ENCODE assay signal across 1 cellular context in the genomic region with DNA sequence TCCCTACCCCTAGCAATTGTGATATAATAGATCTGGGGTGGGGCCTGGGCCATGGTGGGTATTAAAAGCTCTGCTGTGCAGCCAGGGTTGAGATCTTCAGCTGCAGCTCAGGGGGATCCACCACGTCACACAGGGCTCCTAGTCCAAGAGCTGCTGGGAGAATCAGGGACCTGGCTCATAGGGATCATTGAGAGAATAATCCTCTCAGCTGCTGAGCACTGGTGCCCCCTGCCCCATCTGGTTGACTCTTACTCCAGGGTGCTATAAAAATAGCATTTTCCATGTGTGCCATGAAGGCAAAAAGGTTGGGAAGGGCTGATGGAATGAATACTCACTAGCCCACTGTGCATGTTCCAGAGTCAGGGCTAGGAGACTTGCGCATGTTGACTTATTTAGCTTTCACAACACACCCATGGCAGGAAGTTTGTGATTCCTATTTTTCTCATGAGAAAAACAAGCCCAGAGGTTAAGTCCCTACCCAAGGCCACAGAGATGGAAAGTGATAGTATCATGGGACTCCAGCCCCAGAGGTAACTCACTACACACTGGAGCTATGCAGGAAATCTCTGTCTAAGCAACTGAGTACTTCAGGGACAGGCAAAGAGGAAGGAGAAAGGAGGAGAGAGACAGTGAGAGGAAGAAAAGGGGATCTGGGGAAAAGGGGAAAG.
TF ChIP-seq lines count a peak whose summit lies in the region.

No MANE protein-coding gene starts in this region.

TF ChIP-seq in HepG2, 621 proteins besides CTCF, POLR2A, EP300 and RAD21 (continued from another document and continues in another):
- TF ChIP-seq, protein P1, sequence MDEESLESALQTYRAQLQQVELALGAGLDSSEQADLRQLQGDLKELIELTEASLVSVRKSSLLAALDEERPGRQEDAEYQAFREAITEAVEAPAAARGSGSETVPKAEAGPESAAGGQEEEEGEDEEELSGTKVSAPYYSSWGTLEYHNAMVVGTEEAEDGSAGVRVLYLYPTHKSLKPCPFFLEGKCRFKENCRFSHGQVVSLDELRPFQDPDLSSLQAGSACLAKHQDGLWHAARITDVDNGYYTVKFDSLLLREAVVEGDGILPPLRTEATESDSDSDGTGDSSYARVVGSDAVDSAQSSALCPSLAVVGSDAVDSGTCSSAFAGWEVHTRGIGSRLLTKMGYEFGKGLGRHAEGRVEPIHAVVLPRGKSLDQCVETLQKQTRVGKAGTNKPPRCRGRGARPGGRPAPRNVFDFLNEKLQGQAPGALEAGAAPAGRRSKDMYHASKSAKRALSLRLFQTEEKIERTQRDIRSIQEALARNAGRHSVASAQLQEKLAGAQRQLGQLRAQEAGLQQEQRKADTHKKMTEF (CRISPR knock-in tag; IDR thresholded peaks at IDR 0.05): peak; percentile 47; the same call in 1 of the 2 replicates
- TF ChIP-seq HMG20B (CRISPR knock-in tag; conservative IDR thresholded peaks at IDR 0.05): no peak
- no peak for TF ChIP-seq SRSF1 (optimal IDR thresholded peaks at IDR 0.05; ENCODE audit: low read depth, low read length)
- TF ChIP-seq ZNF33B (CRISPR knock-in tag; IDR thresholded peaks at IDR 0.05): no peak
- TF ChIP-seq SOX5 (CRISPR knock-in tag; IDR thresholded peaks at IDR 0.05; ENCODE audit: borderline replicate concordance): peak; percentile 66; the same call in 1 of the 2 replicates
- no peak for TF ChIP-seq TSC22D2 (CRISPR knock-in tag; IDR thresholded peaks at IDR 0.05; ENCODE audit: borderline replicate concordance)
- TF ChIP-seq, protein P2, sequence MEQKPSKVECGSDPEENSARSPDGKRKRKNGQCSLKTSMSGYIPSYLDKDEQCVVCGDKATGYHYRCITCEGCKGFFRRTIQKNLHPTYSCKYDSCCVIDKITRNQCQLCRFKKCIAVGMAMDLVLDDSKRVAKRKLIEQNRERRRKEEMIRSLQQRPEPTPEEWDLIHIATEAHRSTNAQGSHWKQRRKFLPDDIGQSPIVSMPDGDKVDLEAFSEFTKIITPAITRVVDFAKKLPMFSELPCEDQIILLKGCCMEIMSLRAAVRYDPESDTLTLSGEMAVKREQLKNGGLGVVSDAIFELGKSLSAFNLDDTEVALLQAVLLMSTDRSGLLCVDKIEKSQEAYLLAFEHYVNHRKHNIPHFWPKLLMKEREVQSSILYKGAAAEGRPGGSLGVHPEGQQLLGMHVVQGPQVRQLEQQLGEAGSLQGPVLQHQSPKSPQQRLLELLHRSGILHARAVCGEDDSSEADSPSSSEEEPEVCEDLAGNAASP (CRISPR knock-in tag; IDR thresholded peaks at IDR 0.05; ENCODE audit: borderline replicate concordance): peak; percentile 78; the same call in 1 of the 2 replicates
- TF ChIP-seq ATF1 (CRISPR knock-in tag; IDR thresholded peaks at IDR 0.05): no peak
- TF ChIP-seq AHR (CRISPR knock-in tag; IDR thresholded peaks at IDR 0.05): no peak
- no peak for TF ChIP-seq RORA (CRISPR knock-in tag; IDR thresholded peaks at IDR 0.05)
- TF ChIP-seq PITX1 (CRISPR knock-in tag; IDR thresholded peaks at IDR 0.05): peak; percentile 63; the same call in 1 of the 2 replicates
- no peak for TF ChIP-seq CC2D1A (CRISPR knock-in tag; IDR thresholded peaks at IDR 0.05)
- no peak for TF ChIP-seq ZSCAN21 (CRISPR knock-in tag; IDR thresholded peaks at IDR 0.05; ENCODE audit: borderline replicate concordance)
- TF ChIP-seq, protein P3, sequence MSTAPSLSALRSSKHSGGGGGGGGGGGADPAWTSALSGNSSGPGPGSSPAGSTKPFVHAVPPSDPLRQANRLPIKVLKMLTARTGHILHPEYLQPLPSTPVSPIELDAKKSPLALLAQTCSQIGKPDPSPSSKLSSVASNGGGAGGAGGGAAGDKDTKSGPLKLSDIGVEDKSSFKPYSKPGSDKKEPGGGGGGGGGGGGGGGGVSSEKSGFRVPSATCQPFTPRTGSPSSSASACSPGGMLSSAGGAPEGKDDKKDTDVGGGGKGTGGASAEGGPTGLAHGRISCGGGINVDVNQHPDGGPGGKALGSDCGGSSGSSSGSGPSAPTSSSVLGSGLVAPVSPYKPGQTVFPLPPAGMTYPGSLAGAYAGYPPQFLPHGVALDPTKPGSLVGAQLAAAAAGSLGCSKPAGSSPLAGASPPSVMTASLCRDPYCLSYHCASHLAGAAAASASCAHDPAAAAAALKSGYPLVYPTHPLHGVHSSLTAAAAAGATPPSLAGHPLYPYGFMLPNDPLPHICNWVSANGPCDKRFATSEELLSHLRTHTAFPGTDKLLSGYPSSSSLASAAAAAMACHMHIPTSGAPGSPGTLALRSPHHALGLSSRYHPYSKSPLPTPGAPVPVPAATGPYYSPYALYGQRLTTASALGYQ (CRISPR knock-in tag; IDR thresholded peaks at IDR 0.05): no peak
- TF ChIP-seq ZNF747 (CRISPR knock-in tag; IDR thresholded peaks at IDR 0.05; ENCODE audit: borderline replicate concordance): 0 out of 2 replicates have a peak, but pooled peaks have one; percentile 40
- TF ChIP-seq ZNF543 (CRISPR knock-in tag; IDR thresholded peaks at IDR 0.05): no peak
- TF ChIP-seq, protein P4, sequence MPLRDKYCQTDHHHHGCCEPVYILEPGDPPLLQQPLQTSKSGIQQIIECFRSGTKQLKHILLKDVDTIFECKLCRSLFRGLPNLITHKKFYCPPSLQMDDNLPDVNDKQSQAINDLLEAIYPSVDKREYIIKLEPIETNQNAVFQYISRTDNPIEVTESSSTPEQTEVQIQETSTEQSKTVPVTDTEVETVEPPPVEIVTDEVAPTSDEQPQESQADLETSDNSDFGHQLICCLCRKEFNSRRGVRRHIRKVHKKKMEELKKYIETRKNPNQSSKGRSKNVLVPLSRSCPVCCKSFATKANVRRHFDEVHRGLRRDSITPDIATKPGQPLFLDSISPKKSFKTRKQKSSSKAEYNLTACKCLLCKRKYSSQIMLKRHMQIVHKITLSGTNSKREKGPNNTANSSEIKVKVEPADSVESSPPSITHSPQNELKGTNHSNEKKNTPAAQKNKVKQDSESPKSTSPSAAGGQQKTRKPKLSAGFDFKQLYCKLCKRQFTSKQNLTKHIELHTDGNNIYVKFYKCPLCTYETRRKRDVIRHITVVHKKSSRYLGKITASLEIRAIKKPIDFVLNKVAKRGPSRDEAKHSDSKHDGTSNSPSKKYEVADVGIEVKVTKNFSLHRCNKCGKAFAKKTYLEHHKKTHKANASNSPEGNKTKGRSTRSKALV (CRISPR knock-in tag; IDR thresholded peaks at IDR 0.05): no peak
- TF ChIP-seq JUNB (CRISPR knock-in tag; IDR thresholded peaks at IDR 0.05; ENCODE audit: borderline replicate concordance): no peak
- no peak for TF ChIP-seq ZNF451 (CRISPR knock-in tag; IDR thresholded peaks at IDR 0.05)
- no peak for TF ChIP-seq ZFY (CRISPR knock-in tag; IDR thresholded peaks at IDR 0.05)
- TF ChIP-seq ZNF331 (CRISPR knock-in tag; IDR thresholded peaks at IDR 0.05): no peak
- TF ChIP-seq, protein P5, sequence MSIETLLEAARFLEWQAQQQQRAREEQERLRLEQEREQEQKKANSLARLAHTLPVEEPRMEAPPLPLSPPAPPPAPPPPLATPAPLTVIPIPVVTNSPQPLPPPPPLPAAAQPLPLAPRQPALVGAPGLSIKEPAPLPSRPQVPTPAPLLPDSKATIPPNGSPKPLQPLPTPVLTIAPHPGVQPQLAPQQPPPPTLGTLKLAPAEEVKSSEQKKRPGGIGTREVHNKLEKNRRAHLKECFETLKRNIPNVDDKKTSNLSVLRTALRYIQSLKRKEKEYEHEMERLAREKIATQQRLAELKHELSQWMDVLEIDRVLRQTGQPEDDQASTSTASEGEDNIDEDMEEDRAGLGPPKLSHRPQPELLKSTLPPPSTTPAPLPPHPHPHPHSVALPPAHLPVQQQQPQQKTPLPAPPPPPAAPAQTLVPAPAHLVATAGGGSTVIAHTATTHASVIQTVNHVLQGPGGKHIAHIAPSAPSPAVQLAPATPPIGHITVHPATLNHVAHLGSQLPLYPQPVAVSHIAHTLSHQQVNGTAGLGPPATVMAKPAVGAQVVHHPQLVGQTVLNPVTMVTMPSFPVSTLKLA (IDR thresholded peaks at IDR 0.05): no peak
- no peak for TF ChIP-seq JARID2 (CRISPR knock-in tag; IDR thresholded peaks at IDR 0.05; ENCODE audit: insufficient replicate concordance)
- no peak for TF ChIP-seq ZNF124 (CRISPR knock-in tag; IDR thresholded peaks at IDR 0.05)
- no peak for TF ChIP-seq LCORL (IDR thresholded peaks at IDR 0.05)
- TF ChIP-seq LCORL (CRISPR knock-in tag; IDR thresholded peaks at IDR 0.05): 0 out of 2 replicates have a peak, but pooled peaks have one; percentile 30
- TF ChIP-seq NR2F6 (IDR thresholded peaks at IDR 0.05): no peak
- TF ChIP-seq NR2F6 (CRISPR knock-in tag; IDR thresholded peaks at IDR 0.05): peak; percentile 59
- TF ChIP-seq NFRKB (IDR thresholded peaks at IDR 0.05): no peak
- TF ChIP-seq ZNF589 (CRISPR knock-in tag; conservative IDR thresholded peaks at IDR 0.05): no peak
- TF ChIP-seq, protein P6, sequence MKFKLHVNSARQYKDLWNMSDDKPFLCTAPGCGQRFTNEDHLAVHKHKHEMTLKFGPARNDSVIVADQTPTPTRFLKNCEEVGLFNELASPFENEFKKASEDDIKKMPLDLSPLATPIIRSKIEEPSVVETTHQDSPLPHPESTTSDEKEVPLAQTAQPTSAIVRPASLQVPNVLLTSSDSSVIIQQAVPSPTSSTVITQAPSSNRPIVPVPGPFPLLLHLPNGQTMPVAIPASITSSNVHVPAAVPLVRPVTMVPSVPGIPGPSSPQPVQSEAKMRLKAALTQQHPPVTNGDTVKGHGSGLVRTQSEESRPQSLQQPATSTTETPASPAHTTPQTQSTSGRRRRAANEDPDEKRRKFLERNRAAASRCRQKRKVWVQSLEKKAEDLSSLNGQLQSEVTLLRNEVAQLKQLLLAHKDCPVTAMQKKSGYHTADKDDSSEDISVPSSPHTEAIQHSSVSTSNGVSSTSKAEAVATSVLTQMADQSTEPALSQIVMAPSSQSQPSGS (CRISPR knock-in tag; IDR thresholded peaks at IDR 0.05): no peak
- TF ChIP-seq, protein P7, sequence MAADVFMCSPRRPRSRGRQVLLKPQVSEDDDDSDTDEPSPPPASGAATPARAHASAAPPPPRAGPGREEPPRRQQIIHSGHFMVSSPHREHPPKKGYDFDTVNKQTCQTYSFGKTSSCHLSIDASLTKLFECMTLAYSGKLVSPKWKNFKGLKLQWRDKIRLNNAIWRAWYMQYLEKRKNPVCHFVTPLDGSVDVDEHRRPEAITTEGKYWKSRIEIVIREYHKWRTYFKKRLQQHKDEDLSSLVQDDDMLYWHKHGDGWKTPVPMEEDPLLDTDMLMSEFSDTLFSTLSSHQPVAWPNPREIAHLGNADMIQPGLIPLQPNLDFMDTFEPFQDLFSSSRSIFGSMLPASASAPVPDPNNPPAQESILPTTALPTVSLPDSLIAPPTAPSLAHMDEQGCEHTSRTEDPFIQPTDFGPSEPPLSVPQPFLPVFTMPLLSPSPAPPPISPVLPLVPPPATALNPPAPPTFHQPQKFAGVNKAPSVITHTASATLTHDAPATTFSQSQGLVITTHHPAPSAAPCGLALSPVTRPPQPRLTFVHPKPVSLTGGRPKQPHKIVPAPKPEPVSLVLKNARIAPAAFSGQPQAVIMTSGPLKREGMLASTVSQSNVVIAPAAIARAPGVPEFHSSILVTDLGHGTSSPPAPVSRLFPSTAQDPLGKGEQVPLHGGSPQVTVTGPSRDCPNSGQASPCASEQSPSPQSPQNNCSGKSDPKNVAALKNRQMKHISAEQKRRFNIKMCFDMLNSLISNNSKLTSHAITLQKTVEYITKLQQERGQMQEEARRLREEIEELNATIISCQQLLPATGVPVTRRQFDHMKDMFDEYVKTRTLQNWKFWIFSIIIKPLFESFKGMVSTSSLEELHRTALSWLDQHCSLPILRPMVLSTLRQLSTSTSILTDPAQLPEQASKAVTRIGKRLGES (CRISPR knock-in tag; IDR thresholded peaks at IDR 0.05; ENCODE audit: borderline replicate concordance): no peak
- TF ChIP-seq FOXO1 (CRISPR knock-in tag; IDR thresholded peaks at IDR 0.05): peak; percentile 87; the same call in 1 of the 2 replicates
- TF ChIP-seq HHEX (CRISPR knock-in tag; IDR thresholded peaks at IDR 0.05): no peak
- TF ChIP-seq, protein P8, sequence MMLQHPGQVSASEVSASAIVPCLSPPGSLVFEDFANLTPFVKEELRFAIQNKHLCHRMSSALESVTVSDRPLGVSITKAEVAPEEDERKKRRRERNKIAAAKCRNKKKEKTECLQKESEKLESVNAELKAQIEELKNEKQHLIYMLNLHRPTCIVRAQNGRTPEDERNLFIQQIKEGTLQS (CRISPR knock-in tag; IDR thresholded peaks at IDR 0.05): no peak
- TF ChIP-seq, protein P9, sequence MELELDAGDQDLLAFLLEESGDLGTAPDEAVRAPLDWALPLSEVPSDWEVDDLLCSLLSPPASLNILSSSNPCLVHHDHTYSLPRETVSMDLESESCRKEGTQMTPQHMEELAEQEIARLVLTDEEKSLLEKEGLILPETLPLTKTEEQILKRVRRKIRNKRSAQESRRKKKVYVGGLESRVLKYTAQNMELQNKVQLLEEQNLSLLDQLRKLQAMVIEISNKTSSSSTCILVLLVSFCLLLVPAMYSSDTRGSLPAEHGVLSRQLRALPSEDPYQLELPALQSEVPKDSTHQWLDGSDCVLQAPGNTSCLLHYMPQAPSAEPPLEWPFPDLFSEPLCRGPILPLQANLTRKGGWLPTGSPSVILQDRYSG (CRISPR knock-in tag; IDR thresholded peaks at IDR 0.05): no peak
- TF ChIP-seq PAX8 (CRISPR knock-in tag; IDR thresholded peaks at IDR 0.05; ENCODE audit: borderline replicate concordance): no peak
- TF ChIP-seq ZFP62 (CRISPR knock-in tag; IDR thresholded peaks at IDR 0.05): no peak
- no peak for TF ChIP-seq NR3C1 (CRISPR knock-in tag; IDR thresholded peaks at IDR 0.05)
- TF ChIP-seq, protein P10, sequence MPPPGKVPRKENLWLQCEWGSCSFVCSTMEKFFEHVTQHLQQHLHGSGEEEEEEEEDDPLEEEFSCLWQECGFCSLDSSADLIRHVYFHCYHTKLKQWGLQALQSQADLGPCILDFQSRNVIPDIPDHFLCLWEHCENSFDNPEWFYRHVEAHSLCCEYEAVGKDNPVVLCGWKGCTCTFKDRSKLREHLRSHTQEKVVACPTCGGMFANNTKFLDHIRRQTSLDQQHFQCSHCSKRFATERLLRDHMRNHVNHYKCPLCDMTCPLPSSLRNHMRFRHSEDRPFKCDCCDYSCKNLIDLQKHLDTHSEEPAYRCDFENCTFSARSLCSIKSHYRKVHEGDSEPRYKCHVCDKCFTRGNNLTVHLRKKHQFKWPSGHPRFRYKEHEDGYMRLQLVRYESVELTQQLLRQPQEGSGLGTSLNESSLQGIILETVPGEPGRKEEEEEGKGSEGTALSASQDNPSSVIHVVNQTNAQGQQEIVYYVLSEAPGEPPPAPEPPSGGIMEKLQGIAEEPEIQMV (CRISPR knock-in tag; IDR thresholded peaks at IDR 0.05; ENCODE audit: low read depth): no peak
- no peak for TF ChIP-seq SP140L (CRISPR knock-in tag; IDR thresholded peaks at IDR 0.05; ENCODE audit: borderline replicate concordance)
- TF ChIP-seq, protein P11, sequence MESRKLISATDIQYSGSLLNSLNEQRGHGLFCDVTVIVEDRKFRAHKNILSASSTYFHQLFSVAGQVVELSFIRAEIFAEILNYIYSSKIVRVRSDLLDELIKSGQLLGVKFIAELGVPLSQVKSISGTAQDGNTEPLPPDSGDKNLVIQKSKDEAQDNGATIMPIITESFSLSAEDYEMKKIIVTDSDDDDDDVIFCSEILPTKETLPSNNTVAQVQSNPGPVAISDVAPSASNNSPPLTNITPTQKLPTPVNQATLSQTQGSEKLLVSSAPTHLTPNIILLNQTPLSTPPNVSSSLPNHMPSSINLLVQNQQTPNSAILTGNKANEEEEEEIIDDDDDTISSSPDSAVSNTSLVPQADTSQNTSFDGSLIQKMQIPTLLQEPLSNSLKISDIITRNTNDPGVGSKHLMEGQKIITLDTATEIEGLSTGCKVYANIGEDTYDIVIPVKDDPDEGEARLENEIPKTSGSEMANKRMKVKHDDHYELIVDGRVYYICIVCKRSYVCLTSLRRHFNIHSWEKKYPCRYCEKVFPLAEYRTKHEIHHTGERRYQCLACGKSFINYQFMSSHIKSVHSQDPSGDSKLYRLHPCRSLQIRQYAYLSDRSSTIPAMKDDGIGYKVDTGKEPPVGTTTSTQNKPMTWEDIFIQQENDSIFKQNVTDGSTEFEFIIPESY (CRISPR knock-in tag; IDR thresholded peaks at IDR 0.05): no peak
- TF ChIP-seq ZNF772 (CRISPR knock-in tag; IDR thresholded peaks at IDR 0.05): no peak
